In genomic region chr6:72466971-72467566, GRCh38 we compare ENCODE assay signal across 16 cellular contexts.
A peak's percentile ranks its signal among the peaks of the same experiment; 100 is the strongest.
DNase-seq lines count a peak whose midpoint lies in the region; TF ChIP-seq lines count a peak whose summit lies in the region.
"Had no signal": no experiment of that assay in that cellular context is flagged by ENCODE, and none has a peak within 500 bp of the region (broad histone marks: within the 10 kb centered on the region; RNA-seq: fewer than 3 reads in every experiment).

No MANE protein-coding gene starts in this region.

- no peak overlapping the region for H3K27ac Mint-ChIP-seq in CD4-positive, alpha-beta memory T cell
- H3K27ac Mint-ChIP-seq: CD8-positive, alpha-beta memory T cell had no signal

- TF ChIP-seq CTCF in fibroblast of the aortic adventitia (IDR thresholded peaks at IDR 0.05; ENCODE audit: insufficient read depth, low read length) (no peak), BE2C (IDR thresholded peaks at IDR 0.05; ENCODE audit: low read depth, low read length) (no peak)

- CTCF ChIA-PET in CD4-positive, alpha-beta memory T cell (lab: Charles Lee; ENCODE audit: partially characterized antibody), result interaction anchor here (0.7 kb wide), 1 partner anchor 13 kb away, joined by 3 read pairs; no protein-coding TSS in a partner anchor

- POLR2A ChIA-PET in CD4-positive, alpha-beta memory T cell (lab: Charles Lee; ENCODE audit: partially characterized antibody), result no interaction called here

- no peaks in the 10 kb centered on the region for H3K4me1 Mint-ChIP-seq in CD4-positive, alpha-beta memory T cell
- H3K4me1 Mint-ChIP-seq: CD8-positive, alpha-beta memory T cell had no signal

- peaks cover 0 to 3% (median 0%) of the 10 kb centered on the region in 8 donors for H3K9me3 Mint-ChIP-seq in CD4-positive, alpha-beta memory T cell
- H3K9me3 Mint-ChIP-seq: CD8-positive, alpha-beta memory T cell had no signal

- H3K27me3 Mint-ChIP-seq in CD4-positive, alpha-beta memory T cell, result peaks cover 2 to 17% of the 10 kb centered on the region in 2 donors

- H3K27me3 ChIP-seq in BE2C, result no peaks in the 10 kb centered on the region
- no peaks in the 10 kb centered on the region for H3K27me3 ChIP-seq in CD4-positive, alpha-beta memory T cell (ENCODE audit: insufficient read depth, low read length)
- H3K27me3 ChIP-seq: MG63 had no signal

- DNase-seq in COLO668 (lab: John Stamatoyannopoulos, UW; ENCODE audit: unreplicated experiment), result peak; percentile 21
- peak; percentile 70 for DNase-seq in NCI-H1092 treated with DMSO at 0.1 percent for 48 hours (lab: John Stamatoyannopoulos, UW)
- peak; percentile 93 for DNase-seq in NCI-H345 treated with DMSO at 0.1 percent for 48 hours (lab: John Stamatoyannopoulos, UW; ENCODE audit: unreplicated experiment)
- DNase-seq in fibroblast of the aortic adventitia (ENCODE audit: low read depth), result peak; percentile 3
- DNase-seq in cerebellum (ENCODE audit: low spot score), result no peak
- DNase-seq in BE2C, result no peak
- DNase-seq in posterior vena cava (ENCODE audit: low spot score), result no peak
- DNase-seq in CD4-positive, alpha-beta memory T cell, result no peak
- DNase-seq: activated effector memory CD4-positive, alpha-beta T cell treated with anti-CD3 and anti-CD28 coated beads, Interleukin-2, amount 50 U/mL, for 16 hours; CD8-positive, alpha-beta memory T cell; GF-D8; MG63; NCI-H526; occipital lobe; stimulated activated CD4-positive, alpha-beta T cell treated with anti-CD3 and anti-CD28 coated beads, Interleukin-4, amount 100 ng/mL, for 1 hour; T1000 had no signal

- intact Hi-C loops in posterior vena cava (cut with DNase I), result no loop called here
- intact Hi-C loops in CD4-positive, alpha-beta memory T cell (cut with micrococcal nuclease), result no loop called here

- no peaks in the 10 kb centered on the region for H3K4me1 ChIP-seq in BE2C
- no peaks in the 10 kb centered on the region for H3K4me1 ChIP-seq in CD4-positive, alpha-beta memory T cell (ENCODE audit: insufficient read depth, low read length)

- no peaks in the 10 kb centered on the region for H3K9me3 ChIP-seq in BE2C
- H3K9me3 ChIP-seq in CD4-positive, alpha-beta memory T cell (ENCODE audit: control insufficient read depth in 1 of 2, low read length in 2 of 2), result no peaks in the 10 kb centered on the region
- H3K9me3 ChIP-seq: MG63 had no signal

- H3K36me3 Mint-ChIP-seq in CD4-positive, alpha-beta memory T cell, result no peaks in the 10 kb centered on the region
- H3K36me3 Mint-ChIP-seq: CD8-positive, alpha-beta memory T cell had no signal

- H3K4me3 Mint-ChIP-seq in CD4-positive, alpha-beta memory T cell, result no peak overlapping the region
- H3K4me3 Mint-ChIP-seq: CD8-positive, alpha-beta memory T cell had no signal

- H3K27ac ChIP-seq in CD4-positive, alpha-beta memory T cell (ENCODE audit: low read depth, low read length), result no peak overlapping the region

- H3K4me3 ChIP-seq in fibroblast of the aortic adventitia (ENCODE audit: low read depth, low read length) (no peak overlapping the region), BE2C (ENCODE audit: low read depth, low read length) (no peak overlapping the region)
- no peak overlapping the region for H3K4me3 ChIP-seq in CD4-positive, alpha-beta memory T cell (ENCODE audit: low read length in 2 of 2)
- H3K4me3 ChIP-seq: MG63 had no signal

- H3K36me3 ChIP-seq in BE2C, result no peaks in the 10 kb centered on the region
- H3K36me3 ChIP-seq in CD4-positive, alpha-beta memory T cell (ENCODE audit: insufficient read depth, low read length), result no peaks in the 10 kb centered on the region
- H3K36me3 ChIP-seq: MG63 had no signal

Comparison
In these comparisons a context has a peak if more than half of its experiments do, and no peak if none do; other contexts are left out.
1. DNase-seq: peak in COLO668 (single experiment), NCI-H1092 treated with DMSO at 0.1 percent for 48 hours (single experiment), NCI-H345 treated with DMSO at 0.1 percent for 48 hours (single experiment) and fibroblast of the aortic adventitia (single experiment); none in cerebellum (single experiment), BE2C (single experiment), posterior vena cava (single experiment) and CD4-positive, alpha-beta memory T cell (0 of 5).